Comparison of ENCODE assay signal across 10 cellular contexts in genomic region chr3:122795674-122795969, GRCh38. TPM values are rescaled to one million over a fixed set of nuclear protein-coding genes. Genes with fewer than 3 reads are reported as not detected.
DNase-seq lines count a peak whose midpoint lies in the region; ATAC-seq and TF ChIP-seq lines count a peak whose summit lies in the region.
"Had no signal": no experiment of that assay in that cellular context is flagged by ENCODE, and none has a peak within 500 bp of the region (broad histone marks: within the 10 kb centered on the region; RNA-seq: fewer than 3 reads in every experiment).

No MANE protein-coding gene starts in this region.

- no peak overlapping the region for H3K27ac Mint-ChIP-seq in activated CD4-positive, alpha-beta T cell treated with anti-CD3 and anti-CD28 coated beads for 36 hours

- TF ChIP-seq CTCF in adrenal gland (IDR thresholded peaks at IDR 0.05) (no peak), kidney epithelial cell (IDR thresholded peaks at IDR 0.05; ENCODE audit: insufficient read depth, low read length, poor library complexity, severe bottlenecking) (no peak), testis (IDR thresholded peaks at IDR 0.05) (no peak)

- 15 to 19% (median 16%) methylated on average over 10 of the region's 10 CpGs for WGBS in adrenal gland, 4 donors
- WGBS in testis, 2 donors = 6 to 10% methylated on average over 10 of the region's 10 CpGs

- no peaks in the 10 kb centered on the region for H3K27me3 Mint-ChIP-seq in activated CD4-positive, alpha-beta T cell treated with anti-CD3 and anti-CD28 coated beads for 36 hours

- CTCF ChIA-PET in activated CD4-positive, alpha-beta T cell treated with anti-CD3 and anti-CD28 coated beads for 36 hours (lab: Charles Lee) = interaction anchor here (0.6 kb wide), 1 partner anchor 126 kb away, joined by 4 read pairs; no protein-coding TSS in a partner anchor

- H3K9me3 ChIP-seq in adrenal gland (replicated peaks in 1 of 3) (no peaks in the 10 kb centered on the region), testis (no peaks in the 10 kb centered on the region)

- no peaks in the 10 kb centered on the region for H3K27me3 ChIP-seq in adrenal gland
- no peaks in the 10 kb centered on the region for H3K27me3 ChIP-seq in kidney epithelial cell (ENCODE audit: control insufficient read depth, insufficient read depth, low read length)
- no peaks in the 10 kb centered on the region for H3K27me3 ChIP-seq in testis

- H3K36me3 ChIP-seq in adrenal gland (replicated peaks in 1 of 2) (no peaks in the 10 kb centered on the region), kidney epithelial cell (ENCODE audit: control insufficient read depth, insufficient read depth, low read length) (no peaks in the 10 kb centered on the region), testis (ENCODE audit: low read depth, missing control alignments) (no peaks in the 10 kb centered on the region)

- no peaks in the 10 kb centered on the region for H3K9me3 Mint-ChIP-seq in activated CD4-positive, alpha-beta T cell treated with anti-CD3 and anti-CD28 coated beads for 36 hours (ENCODE audit: low read depth)

- H3K36me3 Mint-ChIP-seq in activated CD4-positive, alpha-beta T cell treated with anti-CD3 and anti-CD28 coated beads for 36 hours (ENCODE audit: low read depth) = peaks cover 2% of the 10 kb centered on the region

- intact Hi-C loops in activated CD4-positive, alpha-beta T cell treated with anti-CD3 and anti-CD28 coated beads for 36 hours (cut with DNase I, micrococcal nuclease) = loop anchor here (1.0 to 10.0 kb wide), 6 partner anchors 271 to 1251 kb away; partner anchors contain the start of genes MIX23 (in 2 of the 2), FAM162A (in 1 of the 2), HACD2 (in 1 of the 2) and PDIA5 (in 1 of the 2)
- intact Hi-C loops in adrenal gland (cut with DNase I) (no loop called here), testis (cut with DNase I; ENCODE audit: low total_unique reads) (no loop called here), posterior cingulate gyrus (cut with DNase I) (no loop called here)

- no peak overlapping the region for H3K4me3 Mint-ChIP-seq in activated CD4-positive, alpha-beta T cell treated with anti-CD3 and anti-CD28 coated beads for 36 hours

- H3K4me3 ChIP-seq in adrenal gland (peak overlapping the region; percentile 36 to 82 (median 52)), kidney epithelial cell (ENCODE audit: low read depth, low read length) (peak overlapping the region; percentile 78), testis (peak overlapping the region; percentile 75 to 79)

- H3K4me1 ChIP-seq in adrenal gland (replicated peaks in 1 of 2) (peaks cover 5 to 34% of the 10 kb centered on the region in 2 donors), testis (peaks cover 11% of the 10 kb centered on the region)

- peak overlapping the region; percentile 47 to 98 (median 94) for H3K27ac ChIP-seq in adrenal gland
- H3K27ac ChIP-seq in testis = peak overlapping the region; percentile 84 to 97

- DNase-seq in activated CD4-positive, alpha-beta T cell treated with anti-CD3 and anti-CD28 coated beads for 36 hours = peak; percentile 52
- no peak for DNase-seq in activated CD4-positive, alpha-beta T cell treated with anti-CD3 and anti-CD28 coated beads for 4 hours
- DNase-seq in adrenal gland (no peak), kidney epithelial cell (ENCODE audit: low read depth) (no peak), testis (no peak), midbrain (lab: John Stamatoyannopoulos, UW) (no peak), posterior cingulate gyrus (no peak)
- DNase-seq: C1 segment of cervical spinal cord, NCI-H1092 treated with DMSO at 0.1 percent for 48 hours had no signal

- peaks cover 30% of the 10 kb centered on the region for H3K4me1 Mint-ChIP-seq in activated CD4-positive, alpha-beta T cell treated with anti-CD3 and anti-CD28 coated beads for 36 hours

- POLR2A ChIA-PET in activated CD4-positive, alpha-beta T cell treated with anti-CD3 and anti-CD28 coated beads for 36 hours (lab: Charles Lee) = no interaction called here

- no peak for ATAC-seq in activated CD4-positive, alpha-beta T cell treated with anti-CD3 and anti-CD28 coated beads for 36 hours
- no peak for ATAC-seq in GM19452 (IDR thresholded peaks at IDR 0.05; ENCODE audit: unreplicated experiment)

- no peak for TF ChIP-seq POLR2A in adrenal gland (IDR thresholded peaks at IDR 0.05)
- TF ChIP-seq POLR2A in testis (IDR thresholded peaks at IDR 0.05) = no peak

RNA-seq across cellular contexts. Expression of gene SLC49A4, which starts 0.8 kb away (rescaled TPM):
- 1 to 10 TPM; 1.4 to 2.2 TPM for total RNA-seq in activated CD4-positive, alpha-beta T cell treated with anti-CD3 and anti-CD28 coated beads for 36 hours
- total RNA-seq in adrenal gland (10 to 100 TPM; 13.5 to 40.8 (median 24.0) TPM), kidney epithelial cell (17.2 and 24.7 TPM in 2 replicates), testis (10 to 100 TPM; 17.7 to 23.7 TPM)
- polyA plus RNA-seq in adrenal gland (10 to 100 TPM in 1 of 3 donors, 1 to 10 TPM in 2; 2.2 to 16.3 (median 4.9) TPM), testis (ENCODE audit: insufficient read depth, low read depth, low replicate concordance) (12.4 TPM)

RNA-seq across cellular contexts. Expression of gene HSPBAP1, which starts 2.0 kb away (rescaled TPM):
- total RNA-seq in activated CD4-positive, alpha-beta T cell treated with anti-CD3 and anti-CD28 coated beads for 36 hours = 1 to 10 TPM; 3.9 to 4.4 TPM
- total RNA-seq in adrenal gland = 10 to 100 TPM in 4 of 8 donors, 1 to 10 TPM in 4; 3.9 to 14.8 (median 9.6) TPM
- polyA plus RNA-seq in adrenal gland = 10 to 100 TPM in 2 of 3 donors, 1 to 10 TPM in 1; 8.2 to 40.2 (median 30.2) TPM
- total RNA-seq in kidney epithelial cell = 8.1 and 10.7 TPM in 2 replicates
- total RNA-seq in testis = 10 to 100 TPM; 10.6 to 11.1 TPM
- polyA plus RNA-seq in testis (ENCODE audit: insufficient read depth, low read depth, low replicate concordance) = 26.5 TPM

Comparison
In these comparisons a context has a peak if more than half of its experiments do, and no peak if none do; other contexts are left out.
1. intact Hi-C loops: an anchor here in activated CD4-positive, alpha-beta T cell treated with anti-CD3 and anti-CD28 coated beads for 36 hours (1.0 to 10.0 kb wide); none called in adrenal gland, testis and posterior cingulate gyrus.